Comparison of ENCODE assay signal across 27 cellular contexts in genomic region chr21:38531610-38532009, GRCh38. TPM values are rescaled to one million over a fixed set of nuclear protein-coding genes. Genes with fewer than 3 reads are reported as not detected.
DNase-seq lines count a peak whose midpoint lies in the region; ATAC-seq and TF ChIP-seq lines count a peak whose summit lies in the region.
"Had no signal": no experiment of that assay in that cellular context is flagged by ENCODE, and none has a peak within 500 bp of the region (broad histone marks: within the 10 kb centered on the region; RNA-seq: fewer than 3 reads in every experiment).

No MANE protein-coding gene starts in this region.

- H3K4me1 Mint-ChIP-seq in chondrocyte (ENCODE audit: low read depth), result peaks cover 34% of the 10 kb centered on the region
- H3K4me1 Mint-ChIP-seq: naive B cell; stimulated activated memory B cell treated with anti-CD40 and anti-IgM and Interleukin-4, amounts not matched to agents 10 μg/mL and 1 μg/mL and 100 μg/mL, for 72 hours had no signal

- no peak overlapping the region for H2BK120ac ChIP-seq in mesenchymal stem cell (ENCODE audit: low read depth, low read length)

- H3K4me3 ChIP-seq in mesenchymal stem cell (ENCODE audit: insufficient read depth in 1 of 2, low read depth in 1 of 2, low read length in 2 of 2) (peak overlapping the region in 1 of 2 experiments; percentile 53), aorta (ENCODE audit: low read length in 2 of 2) (no peak overlapping the region), HAP-1 (no peak overlapping the region)
- H3K4me3 ChIP-seq: pancreas, right lobe of liver, thyroid gland had no signal

- H3K27me3 Mint-ChIP-seq in chondrocyte (ENCODE audit: low read depth), result no peaks in the 10 kb centered on the region
- H3K27me3 Mint-ChIP-seq: activated CD4-positive, alpha-beta memory T cell treated with anti-CD3 and anti-CD28 coated beads for 36 hours; naive B cell; stimulated activated memory B cell treated with anti-CD40 and anti-IgM and Interleukin-4, amounts not matched to agents 10 μg/mL and 1 μg/mL and 100 μg/mL, for 72 hours had no signal

- H4K91ac ChIP-seq in mesenchymal stem cell (ENCODE audit: low read length), result no peak overlapping the region

- WGBS in mesenchymal stem cell, result 90% methylated on average over 4 of the region's 5 CpGs
- WGBS in aorta, 2 donors, result 1 to 4% methylated on average over 5 of the region's 5 CpGs

- in situ Hi-C loops in HAP-1 (cut with MboI; ENCODE audit: low sequenced_read_pairs), result no loop called here

- no peak overlapping the region for H3K4ac ChIP-seq in mesenchymal stem cell (ENCODE audit: low read depth in 1 of 2, low read length in 2 of 2)

- H3K4me1 ChIP-seq in mesenchymal stem cell (ENCODE audit: control insufficient read depth, insufficient read depth, low read depth, low read length) (no peaks in the 10 kb centered on the region), aorta (ENCODE audit: control insufficient read depth in 1 of 2, insufficient read depth in 2 of 2, low read length in 2 of 2) (peaks cover 0 to 7% of the 10 kb centered on the region in 2 donors), HAP-1 (no peaks in the 10 kb centered on the region)
- H3K4me1 ChIP-seq: pancreas, right lobe of liver, thyroid gland had no signal

- H3K4me3 Mint-ChIP-seq in chondrocyte (ENCODE audit: unreplicated experiment), result peak overlapping the region; percentile 58
- H3K4me3 Mint-ChIP-seq: activated CD4-positive, alpha-beta memory T cell treated with anti-CD3 and anti-CD28 coated beads for 36 hours; effector memory CD8-positive, alpha-beta T cell; IgD-negative memory B cell; naive B cell; stimulated activated memory B cell treated with anti-CD40 and anti-IgM and Interleukin-4, amounts not matched to agents 10 μg/mL and 1 μg/mL and 100 μg/mL, for 72 hours had no signal

- no peak overlapping the region for H2AFZ ChIP-seq in mesenchymal stem cell (ENCODE audit: low read depth, low read length)

- intact Hi-C loops in aorta (cut with DNase I), result loop anchor here in 1 of 2 donors (2.0 kb wide), 1 partner anchor 21 kb away; no protein-coding TSS in a partner anchor

- peak; percentile 79 for DNase-seq in GM03348 (ENCODE audit: low spot score)
- DNase-seq in chondrocyte (ENCODE audit: low spot score), result no peak
- DNase-seq in mesenchymal stem cell, result no peak
- DNase-seq in aorta, result peak; percentile 71 to 73
- no peak for DNase-seq in activated naive CD4-positive, alpha-beta T cell (lab: John Stamatoyannopoulos, UW)
- DNase-seq in HAP-1 (ENCODE audit: low spot score in 2 of 2), result no peak
- DNase-seq in iPS-NIHi7 (ENCODE audit: extremely low spot score), result no peak
- DNase-seq: activated CD4-positive, alpha-beta memory T cell treated with anti-CD3 and anti-CD28 coated beads for 36 hours; activated CD4-positive, CD25-positive, alpha-beta regulatory T cell; activated gamma-delta T cell; amygdala; effector memory CD8-positive, alpha-beta T cell; hippocampal formation; islet precursor cell; mammary epithelial cell; naive B cell; NCI-H1417; NCI-H524; pancreas; right lobe of liver; RPMI8226; T1000; thyroid gland had no signal

- H3K9me3 ChIP-seq in mesenchymal stem cell (ENCODE audit: control insufficient read depth, low read length), result no peaks in the 10 kb centered on the region
- H3K9me3 ChIP-seq in aorta (ENCODE audit: control insufficient read depth, low read length), result no peaks in the 10 kb centered on the region
- no peaks in the 10 kb centered on the region; the same call in none of the 2 replicates for H3K9me3 ChIP-seq in HAP-1
- H3K9me3 ChIP-seq: pancreas, right lobe of liver, thyroid gland had no signal

- H3K14ac ChIP-seq in mesenchymal stem cell (ENCODE audit: low read length in 2 of 2), result no peak overlapping the region

- no peaks in the 10 kb centered on the region for H3K79me1 ChIP-seq in mesenchymal stem cell (replicated peaks; ENCODE audit: low read length, poor library complexity, severe bottlenecking)

- no peak overlapping the region for H3K23ac ChIP-seq in mesenchymal stem cell (ENCODE audit: low read length in 2 of 2)

- TF ChIP-seq CTCF in chondrocyte (IDR thresholded peaks at IDR 0.05), result no peak

- no peaks in the 10 kb centered on the region for H3K36me3 ChIP-seq in mesenchymal stem cell (ENCODE audit: control insufficient read depth in 1 of 2, insufficient read depth in 2 of 2, low read depth in 1 of 2, low read length in 2 of 2)
- no peaks in the 10 kb centered on the region for H3K36me3 ChIP-seq in aorta (ENCODE audit: control insufficient read depth in 1 of 2, insufficient read depth in 2 of 2, low read length in 1 of 2)
- H3K36me3 ChIP-seq in HAP-1 (replicated peaks), result no peaks in the 10 kb centered on the region
- H3K36me3 ChIP-seq: pancreas, right lobe of liver, thyroid gland had no signal

- H3K9me3 Mint-ChIP-seq in chondrocyte (ENCODE audit: low read depth), result no peaks in the 10 kb centered on the region
- H3K9me3 Mint-ChIP-seq: activated CD4-positive, alpha-beta memory T cell treated with anti-CD3 and anti-CD28 coated beads for 36 hours; naive B cell; stimulated activated memory B cell treated with anti-CD40 and anti-IgM and Interleukin-4, amounts not matched to agents 10 μg/mL and 1 μg/mL and 100 μg/mL, for 72 hours had no signal

- H2AK5ac ChIP-seq in mesenchymal stem cell (ENCODE audit: low read length, severe bottlenecking), result no peak overlapping the region

- H3K18ac ChIP-seq in mesenchymal stem cell (ENCODE audit: low read depth in 1 of 2, low read length in 2 of 2), result no peak overlapping the region

- peaks cover 4% of the 10 kb centered on the region for H3K36me3 Mint-ChIP-seq in chondrocyte (ENCODE audit: low read depth)
- H3K36me3 Mint-ChIP-seq: activated CD4-positive, alpha-beta memory T cell treated with anti-CD3 and anti-CD28 coated beads for 36 hours; IgD-negative memory B cell; naive B cell; stimulated activated memory B cell treated with anti-CD40 and anti-IgM and Interleukin-4, amounts not matched to agents 10 μg/mL and 1 μg/mL and 100 μg/mL, for 72 hours had no signal

- H3K27me3 ChIP-seq in mesenchymal stem cell (ENCODE audit: control insufficient read depth in 1 of 2, insufficient read depth in 1 of 2, low read length in 2 of 2) (peaks cover 9 to 17% of the 10 kb centered on the region in 2 experiments), aorta (ENCODE audit: control insufficient read depth in 1 of 2, insufficient read depth in 2 of 2, low read length in 1 of 2) (no peaks in the 10 kb centered on the region), HAP-1 (ENCODE audit: low read depth) (no peaks in the 10 kb centered on the region)
- H3K27me3 ChIP-seq: pancreas, right lobe of liver, thyroid gland had no signal

- H4K8ac ChIP-seq in mesenchymal stem cell (ENCODE audit: low read length), result no peak overlapping the region

- peak overlapping the region; percentile 69 for H3K9ac ChIP-seq in mesenchymal stem cell (ENCODE audit: low read length)

- H3K27ac Mint-ChIP-seq in chondrocyte (ENCODE audit: unreplicated experiment), result peak overlapping the region; percentile 90
- H3K27ac Mint-ChIP-seq: activated CD4-positive, alpha-beta memory T cell treated with anti-CD3 and anti-CD28 coated beads for 36 hours; effector memory CD8-positive, alpha-beta T cell; naive B cell; stimulated activated memory B cell treated with anti-CD40 and anti-IgM and Interleukin-4, amounts not matched to agents 10 μg/mL and 1 μg/mL and 100 μg/mL, for 72 hours had no signal

- H3K4me2 ChIP-seq in mesenchymal stem cell (ENCODE audit: low read length, poor library complexity, severe bottlenecking), result no peak overlapping the region

- H3K27ac ChIP-seq in mesenchymal stem cell (ENCODE audit: low read length, poor library complexity, severe bottlenecking), result no peak overlapping the region
- peak overlapping the region in 1 of 2 donors; percentile 19 for H3K27ac ChIP-seq in aorta (ENCODE audit: low read depth in 1 of 2, low read length in 2 of 2)
- H3K27ac ChIP-seq: pancreas, right lobe of liver, thyroid gland had no signal

- no peak overlapping the region for H2BK15ac ChIP-seq in mesenchymal stem cell (ENCODE audit: low read depth, poor library complexity, severe bottlenecking)

- peak; percentile 76 for ATAC-seq in aorta (ENCODE audit: low FRiP score)
- ATAC-seq: effector memory CD8-positive, alpha-beta T cell; right lobe of liver; stimulated activated memory B cell treated with anti-CD40 and anti-IgM and Interleukin-4, amounts not matched to agents 10 μg/mL and 1 μg/mL and 100 μg/mL, for 72 hours had no signal

- H2BK5ac ChIP-seq in mesenchymal stem cell (ENCODE audit: low read depth, low read length, poor library complexity, severe bottlenecking), result no peak overlapping the region

- no peak overlapping the region for H2BK12ac ChIP-seq in mesenchymal stem cell (ENCODE audit: low read length in 2 of 2)

RNA-seq across cellular contexts. Expression of gene ERG, which starts 33.3 kb away (rescaled TPM):
- total RNA-seq in chondrocyte (33.4 to 39.8 TPM (median 34.8 TPM) in 3 replicates), aorta (100 to 1,000 TPM; 113 to 133 TPM)
- polyA plus RNA-seq in mesenchymal stem cell (2013, experiment 1 of 2), result 0.48 TPM
- polyA plus RNA-seq in mesenchymal stem cell (2013, experiment 2 of 2), result 0.45 TPM
- 10 to 100 TPM; 33.5 to 59.6 TPM for polyA plus RNA-seq in aorta
- total RNA-seq: activated CD4-positive, alpha-beta memory T cell treated with anti-CD3 and anti-CD28 coated beads for 36 hours; fibroblast of villous mesenchyme had no signal
- polyA plus RNA-seq: BJ, IgD-negative memory B cell had no signal

Comparison
In these comparisons a context has a peak if more than half of its experiments do, and no peak if none do; other contexts are left out.
1. DNase-seq: peak in GM03348 (single experiment) and aorta (2 of 2); none in chondrocyte (single experiment), mesenchymal stem cell (single experiment), activated naive CD4-positive, alpha-beta T cell (0 of 4), HAP-1 (0 of 2) and iPS-NIHi7 (single experiment).